9 cellular contexts compared by ENCODE assay signal in the genomic region with DNA sequence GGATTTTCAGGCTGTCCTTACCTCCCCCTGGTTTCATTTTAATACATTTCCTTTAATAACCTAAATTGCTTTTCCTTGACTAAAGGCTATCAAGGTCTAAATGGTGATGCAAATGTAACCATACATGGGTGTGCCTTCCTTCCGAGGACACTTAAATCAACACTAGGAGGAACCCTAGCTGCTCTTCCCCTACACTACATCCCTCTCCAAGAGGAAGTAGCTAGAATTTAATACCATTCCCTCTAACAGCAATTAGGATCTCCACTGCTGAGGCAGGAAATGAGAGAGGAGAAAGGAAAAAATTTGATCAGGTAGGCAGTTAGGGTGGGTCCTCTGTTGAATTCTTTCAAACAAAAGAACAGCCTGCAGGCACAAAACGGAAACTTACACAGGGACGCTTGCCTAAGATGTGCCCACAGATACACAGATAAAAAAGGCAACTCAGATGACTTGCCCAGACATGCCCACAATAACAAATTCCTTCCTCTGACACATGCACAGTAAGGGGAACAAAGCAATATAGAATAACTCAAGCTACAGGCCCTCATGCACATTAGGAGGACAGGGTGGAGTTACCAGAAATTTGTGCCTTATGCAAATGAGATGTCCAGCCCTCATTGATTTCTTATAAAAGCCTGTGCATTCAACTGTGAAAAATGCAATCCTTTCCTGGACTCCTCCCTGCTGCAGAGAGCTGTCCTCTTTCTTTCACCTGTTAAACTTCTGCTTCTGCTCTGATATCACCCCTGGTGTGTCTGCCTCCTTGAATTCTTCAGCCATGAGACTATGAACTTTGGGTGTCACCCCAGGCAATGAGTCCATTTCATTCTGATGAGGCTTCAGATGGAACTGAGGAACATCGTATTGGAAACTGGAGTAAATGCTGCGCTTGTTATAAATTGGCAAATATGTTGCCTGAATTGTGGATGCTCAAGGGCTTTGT.
DNase-seq lines count a peak whose midpoint lies in the region; ATAC-seq and TF ChIP-seq lines count a peak whose summit lies in the region.
"Had no signal": no experiment of that assay in that cellular context is flagged by ENCODE, and none has a peak within 500 bp of the region (broad histone marks: within the 10 kb centered on the region; RNA-seq: fewer than 3 reads in every experiment).

No MANE protein-coding gene starts in this region.

- ATAC-seq in activated CD8-positive, alpha-beta T cell treated with anti-CD3 and anti-CD28 coated beads, Interleukin-2, amount 10 ng/mL, durations not matched to agents 7 days and 5 days, result no peak
- ATAC-seq in activated CD8-positive, alpha-beta T cell treated with anti-CD3 and anti-CD28 coated beads for 36 hours, result no peak

- DNase-seq in activated CD8-positive, alpha-beta T cell treated with anti-CD3 and anti-CD28 coated beads, Interleukin-2, amount 10 ng/mL, durations not matched to agents 7 days and 5 days, result no peak
- DNase-seq in activated CD8-positive, alpha-beta T cell treated with anti-CD3 and anti-CD28 coated beads for 36 hours, result no peak
- DNase-seq in NCI-H748 treated with DMSO at 0.1 percent for 48 hours (lab: John Stamatoyannopoulos, UW) (peak; percentile 50), dermis blood vessel endothelial cell (peak; percentile 32), ureter (ENCODE audit: low spot score) (peak; percentile 43), NCI-H187 (lab: John Stamatoyannopoulos, UW) (no peak), GOT3 (lab: John Stamatoyannopoulos, UW) (no peak)
- no peak for DNase-seq in stimulated activated CD4-positive, alpha-beta T cell treated with anti-CD3 and anti-CD28 coated beads, Interleukin-4, amount 100 ng/mL, for 4 hours

- no peaks in the 10 kb centered on the region for H3K27me3 Mint-ChIP-seq in activated CD8-positive, alpha-beta T cell treated with anti-CD3 and anti-CD28 coated beads, Interleukin-2, amount 10 ng/mL, durations not matched to agents 7 days and 5 days (ENCODE audit: low read depth)
- H3K27me3 Mint-ChIP-seq in activated CD8-positive, alpha-beta T cell treated with anti-CD3 and anti-CD28 coated beads for 36 hours, result no peaks in the 10 kb centered on the region
- H3K27me3 Mint-ChIP-seq: activated naive CD8-positive, alpha-beta T cell had no signal

- no peaks in the 10 kb centered on the region for H3K36me3 Mint-ChIP-seq in activated CD8-positive, alpha-beta T cell treated with anti-CD3 and anti-CD28 coated beads, Interleukin-2, amount 10 ng/mL, durations not matched to agents 7 days and 5 days (ENCODE audit: low read depth)
- H3K36me3 Mint-ChIP-seq in activated CD8-positive, alpha-beta T cell treated with anti-CD3 and anti-CD28 coated beads for 36 hours (ENCODE audit: low read depth), result no peaks in the 10 kb centered on the region
- H3K36me3 Mint-ChIP-seq: activated naive CD8-positive, alpha-beta T cell had no signal

- POLR2A ChIA-PET in activated CD8-positive, alpha-beta T cell treated with anti-CD3 and anti-CD28 coated beads, Interleukin-2, amount 10 ng/mL, durations not matched to agents 7 days and 5 days (lab: Charles Lee), result no interaction called here
- POLR2A ChIA-PET in activated CD8-positive, alpha-beta T cell treated with anti-CD3 and anti-CD28 coated beads for 36 hours (lab: Charles Lee), result no interaction called here

- H3K4me1 Mint-ChIP-seq in activated CD8-positive, alpha-beta T cell treated with anti-CD3 and anti-CD28 coated beads, Interleukin-2, amount 10 ng/mL, durations not matched to agents 7 days and 5 days (ENCODE audit: low read depth), result no peaks in the 10 kb centered on the region
- H3K4me1 Mint-ChIP-seq in activated CD8-positive, alpha-beta T cell treated with anti-CD3 and anti-CD28 coated beads for 36 hours (ENCODE audit: low read depth), result no peaks in the 10 kb centered on the region

- H3K9me3 Mint-ChIP-seq in activated CD8-positive, alpha-beta T cell treated with anti-CD3 and anti-CD28 coated beads, Interleukin-2, amount 10 ng/mL, durations not matched to agents 7 days and 5 days (ENCODE audit: insufficient read depth), result peaks cover 31% of the 10 kb centered on the region
- peaks cover 18% of the 10 kb centered on the region for H3K9me3 Mint-ChIP-seq in activated CD8-positive, alpha-beta T cell treated with anti-CD3 and anti-CD28 coated beads for 36 hours

- TF ChIP-seq CTCF in activated CD8-positive, alpha-beta T cell treated with anti-CD3 and anti-CD28 coated beads for 36 hours (IDR thresholded peaks at IDR 0.05), result no peak

- CTCF ChIA-PET in activated CD8-positive, alpha-beta T cell treated with anti-CD3 and anti-CD28 coated beads, Interleukin-2, amount 10 ng/mL, durations not matched to agents 7 days and 5 days (lab: Charles Lee), result no interaction called here
- CTCF ChIA-PET in activated CD8-positive, alpha-beta T cell treated with anti-CD3 and anti-CD28 coated beads for 36 hours (lab: Charles Lee), result no interaction called here

- no peak overlapping the region for H3K4me3 Mint-ChIP-seq in activated CD8-positive, alpha-beta T cell treated with anti-CD3 and anti-CD28 coated beads, Interleukin-2, amount 10 ng/mL, durations not matched to agents 7 days and 5 days
- H3K4me3 Mint-ChIP-seq in activated CD8-positive, alpha-beta T cell treated with anti-CD3 and anti-CD28 coated beads for 36 hours, result no peak overlapping the region
- H3K4me3 Mint-ChIP-seq: activated naive CD8-positive, alpha-beta T cell had no signal

- intact Hi-C loops in activated CD8-positive, alpha-beta T cell treated with anti-CD3 and anti-CD28 coated beads for 36 hours (cut with micrococcal nuclease), result no loop called here

- peak overlapping the region; percentile 55 for H3K27ac Mint-ChIP-seq in activated CD8-positive, alpha-beta T cell treated with anti-CD3 and anti-CD28 coated beads, Interleukin-2, amount 10 ng/mL, durations not matched to agents 7 days and 5 days
- no peak overlapping the region for H3K27ac Mint-ChIP-seq in activated CD8-positive, alpha-beta T cell treated with anti-CD3 and anti-CD28 coated beads for 36 hours
- H3K27ac Mint-ChIP-seq: activated naive CD8-positive, alpha-beta T cell had no signal

Comparison
In these comparisons a context has a peak if more than half of its experiments do, and no peak if none do; other contexts are left out.
1. DNase-seq: peak in NCI-H748 treated with DMSO at 0.1 percent for 48 hours (single experiment), dermis blood vessel endothelial cell (single experiment) and ureter (single experiment); none in activated CD8-positive, alpha-beta T cell treated with anti-CD3 and anti-CD28 coated beads, Interleukin-2, amount 10 ng/mL, durations not matched to agents 7 days and 5 days (single experiment), activated CD8-positive, alpha-beta T cell treated with anti-CD3 and anti-CD28 coated beads for 36 hours (single experiment), stimulated activated CD4-positive, alpha-beta T cell treated with anti-CD3 and anti-CD28 coated beads, Interleukin-4, amount 100 ng/mL, for 4 hours (0 of 2), NCI-H187 (0 of 2) and GOT3 (single experiment).